Comparison of ENCODE assay signal across 28 cellular contexts in genomic region chr3:159934216-159934615, GRCh38. TPM values are rescaled to one million over a fixed set of nuclear protein-coding genes. Genes with fewer than 3 reads are reported as not detected.
"Had no signal": no experiment of that assay in that cellular context is flagged by ENCODE, and none has a peak within 500 bp of the region (broad histone marks: within the 10 kb centered on the region; RNA-seq: fewer than 3 reads in every experiment).

No MANE protein-coding gene starts in this region.

- H3K4me1 ChIP-seq: psoas muscle, right lobe of liver, thyroid gland, vagina had no signal

- H3K36me3 ChIP-seq: neural progenitor cell, ovary, right lobe of liver, sigmoid colon, stomach, thoracic aorta, thyroid gland, tibial nerve, upper lobe of left lung, vagina had no signal

- H3K27ac ChIP-seq: neural progenitor cell, ovary, parathyroid adenoma, psoas muscle, right lobe of liver, sigmoid colon, stomach, thoracic aorta, thyroid gland, tibial nerve, upper lobe of left lung, vagina had no signal

- H3K9ac ChIP-seq: neural progenitor cell, parathyroid adenoma had no signal

- ATAC-seq: psoas muscle; right cardiac atrium; right lobe of liver; stimulated activated effector memory CD8-positive, alpha-beta T cell treated with anti-CD3 and anti-CD28 coated beads, Interleukin-12 subunit alpha, Interleukin-12 subunit beta, amount 100 ng/mL, for 72 hours; stimulated activated naive B cell treated with anti-CD40 and anti-IgM and Interleukin-4, amounts not matched to agents 10 μg/mL and 1 μg/mL and 100 μg/mL, for 72 hours had no signal

- H3K9me3 ChIP-seq: thyroid gland had no signal

- H3K27me3 ChIP-seq: neural progenitor cell, ovary, right lobe of liver, sigmoid colon, stomach, thyroid gland, tibial nerve, upper lobe of left lung, vagina had no signal

- FAIRE-seq: small intestine, urothelium cell line had no signal

- DNase-seq: occipital lobe; ovary; posterior cingulate gyrus; psoas muscle; right cardiac atrium; right lobe of liver; sigmoid colon; small intestine; stimulated activated CD4-positive, alpha-beta T cell treated with anti-CD3 and anti-CD28 coated beads, Interleukin-15, amount 100 ng/mL, for 24 hours; stimulated activated CD4-positive, alpha-beta T cell treated with anti-CD3 and anti-CD28 coated beads, Interleukin-2, amount 100 ng/mL, for 24 hours; stimulated activated CD4-positive, alpha-beta T cell treated with anti-CD3 and anti-CD28 coated beads, Interleukin-2, amount 100 ng/mL, for 48 hours; stimulated activated CD4-positive, alpha-beta T cell treated with anti-CD3 and anti-CD28 coated beads, Interleukin-4, amount 100 ng/mL, for 24 hours; stimulated activated naive B cell treated with anti-CD40 and anti-IgM and Interleukin-4, amounts not matched to agents 10 μg/mL and 1 μg/mL and 100 μg/mL, for 72 hours; stimulated activated naive CD4-positive, alpha-beta T cell treated with Interleukin-2 at 50 U/mL for 16 hours; stomach; thyroid gland; trophoblast cell; upper lobe of left lung had no signal

- H3K4me3 ChIP-seq: neural progenitor cell, ovary, psoas muscle, right lobe of liver, sigmoid colon, stomach, thoracic aorta, thyroid gland, tibial nerve, upper lobe of left lung, vagina had no signal

- H3K79me2 ChIP-seq: parathyroid adenoma had no signal

- H2AFZ ChIP-seq: neural progenitor cell, parathyroid adenoma had no signal

- H3K4me2 ChIP-seq: neural progenitor cell had no signal

RNA-seq across cellular contexts. Expression of gene IL12A, which starts 54.4 kb away (rescaled TPM):
- total RNA-seq: progenitor cell of endocrine pancreas, subcutaneous adipose tissue, thoracic aorta had no signal
- polyA plus RNA-seq: neural cell had no signal
